In the genomic region with DNA sequence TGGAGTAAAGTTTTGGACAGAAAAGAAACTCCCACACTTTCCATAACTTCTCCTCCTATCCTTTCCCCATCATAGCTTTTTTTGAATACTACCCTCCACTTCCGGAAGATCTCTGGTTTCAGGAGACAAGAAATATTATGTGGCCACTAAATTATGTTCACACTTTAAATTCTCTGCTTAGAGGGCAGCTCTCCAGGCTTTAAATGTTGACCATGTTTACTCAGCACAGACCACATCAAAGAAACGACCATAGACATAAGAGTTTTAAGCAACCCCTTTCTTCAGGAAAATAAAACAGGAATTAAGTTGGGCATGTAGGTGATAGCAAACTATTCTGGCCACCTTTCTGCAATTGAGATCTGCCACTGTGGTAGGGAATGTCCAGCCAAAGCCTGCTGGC, we compare ENCODE assay signal across 35 cellular contexts.
"Had no signal": no experiment of that assay in that cellular context is flagged by ENCODE, and none has a peak within 500 bp of the region (broad histone marks: within the 10 kb centered on the region; RNA-seq: fewer than 3 reads in every experiment).

No MANE protein-coding gene starts in this region.

- H3K4me3 ChIP-seq: MG63 had no signal

- DNase-seq: Karpas-422, Kasumi-1, MG63, MM.1S, MV-4-11, NCI-H1048, NCI-H1092, NCI-H1092 treated with DMSO at 0.1 percent for 48 hours, NCI-H1105, NCI-H1105 treated with DMSO at 0.1 percent for 48 hours, NCI-H1417, NCI-H1417 treated with DMSO at 0.1 percent for 48 hours, NCI-H1436, NCI-H1436 treated with DMSO at 0.1 percent for 48 hours, NCI-H146, NCI-H1694, NCI-H1694 treated with DMSO at 0.1 percent for 48 hours, NCI-H187, NCI-H187 treated with DMSO at 0.1 percent for 48 hours, NCI-H1930, NCI-H2029, NCI-H2029 treated with DMSO at 0.1 percent for 48 hours, NCI-H2081, NCI-H2081 treated with DMSO at 0.1 percent for 48 hours, NCI-H2107, NCI-H2171, NCI-H2171 treated with DMSO at 0.1 percent for 48 hours, NCI-H2227 treated with DMSO at 0.1 percent for 48 hours, NCI-H226, NCI-H345, NCI-H446, NCI-H446 treated with DMSO at 0.1 percent for 48 hours, NCI-H510A, NCI-H510A treated with DMSO at 0.1 percent for 48 hours, NCI-H524 had no signal

- H3K27me3 ChIP-seq: MG63 had no signal

- H3K36me3 ChIP-seq: MG63 had no signal

- H3K9me3 ChIP-seq: MG63 had no signal
